Comparison of ENCODE assay signal across 8 cellular contexts in the genomic region with DNA sequence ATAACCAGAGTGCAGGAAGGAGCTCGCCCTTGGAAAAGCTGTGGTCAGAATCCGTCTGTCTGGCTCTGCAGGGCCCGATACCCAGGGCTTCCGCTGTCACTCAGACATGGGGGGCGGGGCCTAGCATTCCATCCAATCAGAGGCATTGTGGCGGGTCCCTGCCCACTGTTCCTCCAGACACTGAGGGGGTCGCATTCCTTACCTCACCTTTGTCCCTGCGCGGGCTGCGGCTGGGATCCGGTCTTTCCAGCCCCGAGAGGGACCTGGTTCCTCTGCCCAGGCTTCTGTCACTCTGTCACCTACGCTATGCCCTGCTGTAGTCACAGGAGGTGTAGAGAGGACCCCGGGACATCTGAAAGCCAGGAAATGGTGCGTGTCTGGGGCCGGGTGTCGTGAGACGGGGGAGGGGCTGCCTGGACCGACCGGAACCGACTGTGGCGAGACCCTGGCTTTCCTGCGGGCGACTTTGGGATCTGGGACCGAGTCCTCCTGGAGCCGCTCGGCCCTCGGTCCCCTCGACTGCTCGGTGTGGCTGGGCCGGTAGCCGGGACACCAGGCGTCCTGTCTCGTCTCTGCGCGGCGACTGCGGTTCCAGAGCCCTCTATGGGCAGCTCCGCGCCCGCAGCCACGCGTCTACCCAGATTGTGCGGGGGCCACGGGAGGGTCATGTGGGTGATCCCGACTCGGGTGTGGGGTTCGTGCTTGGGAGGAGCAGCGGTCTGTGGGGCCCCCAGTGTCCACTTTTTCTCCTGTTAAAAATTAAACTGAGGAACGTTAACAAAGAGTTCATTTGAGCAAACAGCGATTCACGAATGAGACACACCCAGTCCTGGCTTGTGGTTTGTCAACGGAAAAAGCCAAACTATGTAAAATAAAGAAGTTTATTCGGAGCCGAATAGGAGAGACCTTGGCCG. TPM values are rescaled to one million over a fixed set of nuclear protein-coding genes. Genes with fewer than 3 reads are reported as not detected.
DNase-seq lines count a peak whose midpoint lies in the region; ATAC-seq and TF ChIP-seq lines count a peak whose summit lies in the region.

A gene (plus strand): TSS at position 165 of the 914 bp plus-strand sequence. CDS start 142 bp downstream, at position 307.

- intact Hi-C loops in left ventricle myocardium inferior (cut with micrococcal nuclease), result loop anchor here (10.0 kb wide), 1 partner anchor 107 kb away; no protein-coding TSS in a partner anchor

- peak within 1 kb of the TSS; percentile 56 for H3K4me2 ChIP-seq in trophoblast cell (ENCODE audit: low read length)

- peak within 1 kb of the TSS; percentile 91 for H4K91ac ChIP-seq in trophoblast cell (ENCODE audit: low read depth, low read length)

- H3K4me1 ChIP-seq in left ventricle myocardium inferior (peaks cover 19% of the 10 kb centered on the region), trophoblast cell (ENCODE audit: control insufficient read depth in 1 of 2, insufficient read depth in 2 of 2, low read length in 2 of 2) (peaks cover 9 to 13% of the 10 kb centered on the region in 2 experiments), thymus (ENCODE audit: control insufficient read depth, insufficient read depth, low read length) (peaks cover 4% of the 10 kb centered on the region)

- peak within 1 kb of the TSS; percentile 85 for H3K18ac ChIP-seq in trophoblast cell (ENCODE audit: low read length)

- H3K23ac ChIP-seq in trophoblast cell (ENCODE audit: low read length), result no peak within 1 kb of the TSS

- peak within 1 kb of the TSS; percentile 97 for H2BK5ac ChIP-seq in trophoblast cell (ENCODE audit: low read depth, low read length, poor library complexity)

- peak within 1 kb of the TSS; percentile 31 for H2BK12ac ChIP-seq in trophoblast cell (ENCODE audit: low read length)

- H3K36me3 ChIP-seq in left ventricle myocardium inferior (no peaks in the 10 kb centered on the region), trophoblast cell (ENCODE audit: control insufficient read depth in 1 of 2, insufficient read depth in 2 of 2, low read length in 2 of 2) (peaks cover 2% of the 10 kb centered on the region in 2 experiments), thymus (ENCODE audit: control insufficient read depth, insufficient read depth) (no peaks in the 10 kb centered on the region)

- peak within 1 kb of the TSS; percentile 76 for H3K4ac ChIP-seq in trophoblast cell (ENCODE audit: low read depth, low read length)

- H4K8ac ChIP-seq in trophoblast cell (ENCODE audit: low read depth, low read length), result peak within 1 kb of the TSS; percentile 75

- TF ChIP-seq CTCF in left ventricle myocardium inferior (IDR thresholded peaks at IDR 0.05; ENCODE audit: borderline replicate concordance), result peak; percentile 49

- peak within 1 kb of the TSS; percentile 90 for H3K14ac ChIP-seq in trophoblast cell (ENCODE audit: low read length)

- H2BK120ac ChIP-seq in trophoblast cell (ENCODE audit: insufficient read depth, low read length, poor library complexity), result peak within 1 kb of the TSS; percentile 86

- peak within 1 kb of the TSS; percentile 25 for H3K9ac ChIP-seq in trophoblast cell (ENCODE audit: low read length)

- H2AK5ac ChIP-seq in trophoblast cell (ENCODE audit: low read length), result peak within 1 kb of the TSS; percentile 18

- ATAC-seq in GM21447 (IDR thresholded peaks at IDR 0.05; ENCODE audit: unreplicated experiment), result no peak

- no CpG with 5 or more reads among the region's 56 CpGs for WGBS in trophoblast cell (ENCODE audit: extremely low coverage, insufficient coverage, insufficient read length)
- under 1% methylated on average over 56 of the region's 56 CpGs for WGBS in thymus

- H3K79me1 ChIP-seq in trophoblast cell (ENCODE audit: low read length), result peaks cover 11% of the 10 kb centered on the region

- TF ChIP-seq EP300 in Ishikawa (IDR thresholded peaks at IDR 0.05; ENCODE audit: borderline replicate concordance), result no peak

- peak within 1 kb of the TSS; percentile 78 for H2AFZ ChIP-seq in trophoblast cell (ENCODE audit: insufficient read depth, low read length, poor library complexity)

- peak; percentile 39 for DNase-seq in GF-D8 (lab: John Stamatoyannopoulos, UW)
- peak; percentile 56 to 81 for DNase-seq in SW 1271 (lab: John Stamatoyannopoulos, UW)
- peak; percentile 67 for DNase-seq in amniotic epithelial cell (ENCODE audit: low read depth)
- DNase-seq in left ventricle myocardium inferior, result peak; percentile 93
- peak; percentile 91 to 93 for DNase-seq in trophoblast cell

- H3K79me2 ChIP-seq in trophoblast cell (ENCODE audit: control insufficient read depth, insufficient read depth, low read length, poor library complexity), result peaks cover 4% of the 10 kb centered on the region

- no peaks in the 10 kb centered on the region for H3K27me3 ChIP-seq in left ventricle myocardium inferior (ENCODE audit: low read depth)
- H3K27me3 ChIP-seq in trophoblast cell (ENCODE audit: insufficient read depth, low read length), result no peaks in the 10 kb centered on the region
- H3K27me3 ChIP-seq in thymus (ENCODE audit: control insufficient read depth, insufficient read depth), result no peaks in the 10 kb centered on the region

- H3K27ac ChIP-seq in left ventricle myocardium inferior (replicated peaks) (peak within 1 kb of the TSS; percentile 90), trophoblast cell (ENCODE audit: low read depth, low read length) (peak within 1 kb of the TSS; percentile 96), thymus (ENCODE audit: low read depth) (peak within 1 kb of the TSS; percentile 80)

- H4K12ac ChIP-seq in trophoblast cell (ENCODE audit: low read depth, low read length), result peak within 1 kb of the TSS; percentile 78

- H3K4me3 ChIP-seq in left ventricle myocardium inferior (peak within 1 kb of the TSS; percentile 87), trophoblast cell (ENCODE audit: low read depth, low read length) (peak within 1 kb of the TSS; percentile 86), thymus (ENCODE audit: low read length) (peak within 1 kb of the TSS; percentile 83)

- H3K9me3 ChIP-seq in left ventricle myocardium inferior (replicated peaks), result no peaks in the 10 kb centered on the region
- peaks cover 2% of the 10 kb centered on the region for H3K9me3 ChIP-seq in trophoblast cell (ENCODE audit: insufficient read depth, low read depth, low read length)
- H3K9me3 ChIP-seq in thymus (ENCODE audit: control insufficient read depth), result no peaks in the 10 kb centered on the region

- TF ChIP-seq RAD21 in Ishikawa (IDR thresholded peaks at IDR 0.05; ENCODE audit: low read depth), result no peak

TF ChIP-seq in Ishikawa, 13 proteins besides CTCF, POLR2A, EP300 and RAD21:
- no peak for TF ChIP-seq EGR1 (IDR thresholded peaks at IDR 0.05)
- TF ChIP-seq TCF12 (IDR thresholded peaks at IDR 0.05; ENCODE audit: low read depth), result no peak
- TF ChIP-seq, protein P1, sequence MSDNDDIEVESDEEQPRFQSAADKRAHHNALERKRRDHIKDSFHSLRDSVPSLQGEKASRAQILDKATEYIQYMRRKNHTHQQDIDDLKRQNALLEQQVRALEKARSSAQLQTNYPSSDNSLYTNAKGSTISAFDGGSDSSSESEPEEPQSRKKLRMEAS (IDR thresholded peaks at IDR 0.05), result 0 out of 2 replicates have a peak, but pooled peaks have one; percentile 38
- no peak for TF ChIP-seq CEBPB (IDR thresholded peaks at IDR 0.05)
- 0 out of 2 replicates have a peak, but pooled peaks have one; percentile 42 for TF ChIP-seq ZBTB7A (IDR thresholded peaks at IDR 0.05; ENCODE audit: low read depth)
- TF ChIP-seq TEAD4 (IDR thresholded peaks at IDR 0.05), result no peak
- no peak for TF ChIP-seq NFIC (IDR thresholded peaks at IDR 0.05)
- no peak for TF ChIP-seq YY1 (IDR thresholded peaks at IDR 0.05; ENCODE audit: low read depth)
- TF ChIP-seq TAF1 (IDR thresholded peaks at IDR 0.05; ENCODE audit: low read depth), result 0 out of 2 replicates have a peak, but pooled peaks have one; percentile 40

RNA-seq across cellular contexts. Expression of the gene that starts here (rescaled TPM):
- 5.2 TPM for total RNA-seq in left ventricle myocardium inferior
- polyA plus RNA-seq in trophoblast cell (2013), result 11.1 and 11.2 TPM in 2 replicates
- 9.4 TPM for polyA plus RNA-seq in thymus

Comparison
In these comparisons a context has a peak if more than half of its experiments do, and no peak if none do; other contexts are left out.
1. DNase-seq: peak in every context shown above with its lines; median percentile 93 in left ventricle myocardium inferior; 92 in trophoblast cell; 68 in SW 1271; 67 in amniotic epithelial cell; 39 in GF-D8.